In the genomic region with DNA sequence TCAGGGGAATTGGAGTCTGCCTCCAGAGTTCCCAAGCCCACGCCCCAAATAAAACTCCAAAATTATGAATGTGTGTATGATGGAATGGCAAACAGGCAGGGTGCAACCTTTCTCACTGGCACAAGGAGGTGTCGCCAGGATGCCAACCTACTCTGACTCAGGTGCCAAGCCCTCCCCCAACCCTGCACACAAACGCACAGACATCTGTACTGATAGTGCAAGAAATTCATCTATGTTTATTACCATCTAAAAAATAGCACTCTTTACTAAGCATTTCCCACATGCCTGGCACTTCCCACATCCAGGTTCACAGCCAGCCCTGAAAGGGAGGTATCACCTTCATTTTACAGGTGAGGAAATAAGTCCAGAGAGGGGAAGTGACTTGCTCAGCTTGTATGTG, we compare ENCODE assay signal across 18 cellular contexts. TPM values are rescaled to one million over a fixed set of nuclear protein-coding genes. Genes with fewer than 3 reads are reported as not detected.
A peak's percentile ranks its signal among the peaks of the same experiment; 100 is the strongest.
DNase-seq lines count a peak whose midpoint lies in the region; ATAC-seq and TF ChIP-seq lines count a peak whose summit lies in the region.
"Had no signal": no experiment of that assay in that cellular context is flagged by ENCODE, and none has a peak within 500 bp of the region (broad histone marks: within the 10 kb centered on the region; RNA-seq: fewer than 3 reads in every experiment).

No MANE protein-coding gene starts in this region.

- H3K27me3 Mint-ChIP-seq in nephron progenitor cell (ENCODE audit: low read depth, poor library complexity), result peaks cover 19% of the 10 kb centered on the region
- H3K27me3 Mint-ChIP-seq: CD4-positive, alpha-beta T cell had no signal

- peaks cover 20% of the 10 kb centered on the region for H3K4me1 ChIP-seq in HUES6 (ENCODE audit: control insufficient read depth, insufficient read depth, low read length)
- peaks cover 34% of the 10 kb centered on the region for H3K4me1 ChIP-seq in suprapubic skin
- H3K4me1 ChIP-seq: BE2C, Peyer's patch had no signal

- H3K9me3 ChIP-seq in HUES6 (ENCODE audit: control insufficient read depth, insufficient read depth, low read depth, low read length), result no peaks in the 10 kb centered on the region
- no peaks in the 10 kb centered on the region for H3K9me3 ChIP-seq in suprapubic skin
- H3K9me3 ChIP-seq: BE2C, Peyer's patch had no signal

- H3K9ac ChIP-seq in HUES6 (ENCODE audit: low read length), result no peak overlapping the region
- H3K9ac ChIP-seq: KMS-11 had no signal

- DNase-seq in epithelial cell of esophagus (ENCODE audit: low read depth) (peak; percentile 22), nephron progenitor cell (no peak), islet precursor cell (no peak), NCI-H1436 (lab: John Stamatoyannopoulos, UW) (no peak), suprapubic skin (ENCODE audit: low spot score in 2 of 2) (no peak)
- DNase-seq: BE2C; CD4-positive, alpha-beta T cell; DMS53; NCI-H146; NCI-H2081 treated with DMSO at 0.1 percent for 48 hours; NCI-H2227 treated with DMSO at 0.1 percent for 48 hours; NCI-H524 had no signal

- 53% methylated on average over 3 of the region's 3 CpGs for WGBS in suprapubic skin

- TF ChIP-seq CTCF in epithelial cell of esophagus (IDR thresholded peaks at IDR 0.05; ENCODE audit: insufficient read depth, low read depth, low read length, missing control alignments) (no peak), nephron progenitor cell (IDR thresholded peaks at IDR 0.05) (no peak), suprapubic skin (IDR thresholded peaks at IDR 0.05) (no peak)

- H3K27me3 ChIP-seq in HUES6 (ENCODE audit: control insufficient read depth, insufficient read depth, low read length), result peaks cover 3% of the 10 kb centered on the region; the same call in 1 of the 2 replicates
- H3K27me3 ChIP-seq in suprapubic skin, result peaks cover 18% of the 10 kb centered on the region
- H3K27me3 ChIP-seq: BE2C, Peyer's patch had no signal

- no peak for TF ChIP-seq POLR2A in suprapubic skin (IDR thresholded peaks at IDR 0.05)

- peaks cover 4% of the 10 kb centered on the region for H3K36me3 Mint-ChIP-seq in nephron progenitor cell (ENCODE audit: low read depth)

- no peak overlapping the region for H3K27ac Mint-ChIP-seq in nephron progenitor cell
- H3K27ac Mint-ChIP-seq: CD4-positive, alpha-beta T cell had no signal

- peak overlapping the region; percentile 88 for H3K4me3 Mint-ChIP-seq in nephron progenitor cell
- H3K4me3 Mint-ChIP-seq: CD4-positive, alpha-beta T cell had no signal

- H3K36me3 ChIP-seq in HUES6 (ENCODE audit: control insufficient read depth, insufficient read depth, low read length) (peaks cover 38% of the 10 kb centered on the region), suprapubic skin (no peaks in the 10 kb centered on the region)
- H3K36me3 ChIP-seq: BE2C, Peyer's patch had no signal

- H3K27ac ChIP-seq in HUES6 (ENCODE audit: low read depth, low read length) (no peak overlapping the region), suprapubic skin (no peak overlapping the region)
- H3K27ac ChIP-seq: KMS-11, Peyer's patch had no signal

- peaks cover 3% of the 10 kb centered on the region for H3K9me3 Mint-ChIP-seq in nephron progenitor cell
- H3K9me3 Mint-ChIP-seq: CD4-positive, alpha-beta T cell had no signal

- no peak for ATAC-seq in HG02885 (IDR thresholded peaks at IDR 0.05; ENCODE audit: poor library complexity, unreplicated experiment)
- ATAC-seq: Right ventricle myocardium inferior had no signal

- no peak for TF ChIP-seq EP300 in suprapubic skin (IDR thresholded peaks at IDR 0.05)

- H3K4me3 ChIP-seq in HUES6 (ENCODE audit: low read depth, low read length), result peak overlapping the region; percentile 50; the same call in 1 of the 2 replicates
- H3K4me3 ChIP-seq in epithelial cell of esophagus (ENCODE audit: low read length), result no peak overlapping the region
- H3K4me3 ChIP-seq in suprapubic skin, result no peak overlapping the region
- H3K4me3 ChIP-seq: Peyer's patch had no signal

- peaks cover 22% of the 10 kb centered on the region for H3K4me1 Mint-ChIP-seq in nephron progenitor cell

RNA-seq across cellular contexts. Expression of a gene that starts 1.2 kb away (rescaled TPM):
- 1 to 10 TPM; 3.1 to 9.5 (median 7.6) TPM for total RNA-seq in suprapubic skin
- total RNA-seq: CD4-positive, alpha-beta T cell; M059J; Peyer's patch; Right ventricle myocardium inferior had no signal

RNA-seq across cellular contexts. Expression of a gene that starts 16.3 kb away (rescaled TPM):
- 1 to 10 TPM in 3 of 4 donors, under 1 TPM in 1; 0.26 to 3.2 (median 2.5) TPM for total RNA-seq in suprapubic skin

RNA-seq across cellular contexts. Expression of a gene that starts 20.9 kb away (rescaled TPM):
- total RNA-seq in suprapubic skin, result 10 to 100 TPM; 36.0 to 41.9 (median 38.9) TPM

RNA-seq across cellular contexts. Expression of a gene that starts 31.7 kb away (rescaled TPM):
- 10 to 100 TPM; 37.4 to 72.1 (median 56.0) TPM for total RNA-seq in suprapubic skin

RNA-seq across cellular contexts. Expression of a gene that starts 57.9 kb away (rescaled TPM):
- total RNA-seq in suprapubic skin, result 10 to 100 TPM; 42.3 to 54.6 (median 50.5) TPM
